ENCODE assay signal across 8 cellular contexts in the genomic region with DNA sequence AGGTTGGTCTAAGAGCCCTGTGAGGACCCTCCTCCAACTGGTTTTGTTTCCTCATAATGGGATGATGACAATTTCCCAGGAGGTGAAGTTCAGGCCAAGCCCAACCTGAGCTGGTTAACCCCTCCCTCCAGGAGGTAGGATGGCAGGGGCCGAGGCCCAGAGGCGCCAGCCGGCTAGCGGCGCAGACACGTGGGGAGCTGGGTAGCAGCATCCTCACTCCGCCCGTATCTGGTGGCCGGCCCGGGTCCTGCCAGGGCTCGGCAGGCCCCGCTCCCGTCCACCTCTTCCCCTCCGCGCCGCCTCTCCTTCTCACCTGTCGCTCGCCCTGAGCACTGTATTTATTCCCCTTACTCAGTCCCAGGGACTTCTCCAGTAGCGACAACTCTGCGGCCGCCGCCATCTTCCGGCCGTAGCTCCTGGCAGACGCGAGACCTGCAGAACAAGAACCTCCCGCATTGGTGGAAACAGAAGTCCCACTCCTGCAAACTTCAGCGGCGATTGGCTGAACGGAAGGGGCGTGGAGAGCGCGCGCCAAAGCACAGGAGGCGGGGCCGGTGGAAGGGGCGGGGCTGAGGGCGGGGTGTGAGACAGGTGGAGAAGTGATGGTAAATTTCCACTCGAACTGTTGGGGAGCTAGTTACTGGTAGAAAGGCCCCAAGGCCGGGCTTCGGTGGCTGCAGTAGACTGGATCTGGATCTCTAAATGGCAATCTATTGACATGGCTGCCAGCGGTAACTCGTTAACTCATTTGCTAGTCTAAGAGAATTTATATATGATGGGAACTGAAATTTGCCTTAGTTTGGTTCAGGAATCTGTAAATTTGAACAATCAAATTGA. TPM values are rescaled to one million over a fixed set of nuclear protein-coding genes. Genes with fewer than 3 reads are reported as not detected.
DNase-seq lines count a peak whose midpoint lies in the region; ATAC-seq, FAIRE-seq and TF ChIP-seq lines count a peak whose summit lies in the region.

A gene (minus strand): TSS at position 427 of the 837 bp plus-strand sequence. CDS start 27 bp downstream, at position 400.

- ATAC-seq in GM18505 (IDR thresholded peaks at IDR 0.05; ENCODE audit: unreplicated experiment) (peak; percentile 99), HG02970 (IDR thresholded peaks at IDR 0.05; ENCODE audit: low FRiP score, unreplicated experiment) (peak; percentile 100), right cardiac atrium (peak; percentile 100)

- H3K4me3 ChIP-seq in right cardiac atrium (ENCODE audit: low read length): peak within 1 kb of the TSS; percentile 97

- peak within 1 kb of the TSS; percentile 42 for H3K27ac ChIP-seq in right cardiac atrium (ENCODE audit: low read length)

- DNase-seq in NCI-H187 treated with DMSO at 0.1 percent for 48 hours (lab: John Stamatoyannopoulos, UW): peak; percentile 72
- DNase-seq in T-helper 2 cell: peak; percentile 88 to 97 (median 95)
- DNase-seq in anterior cingulate cortex (lab: John Stamatoyannopoulos, UW): peak; percentile 61 to 98 (median 93)
- DNase-seq in right cardiac atrium: peak; percentile 93 to 97 (median 97)
- peak; percentile 79 for DNase-seq in pulmonary artery endothelial cell (ENCODE audit: low read depth, low spot score)
- DNase-seq in urothelium cell line (ENCODE audit: low spot score): peak; percentile 96

- H3K4me1 ChIP-seq in right cardiac atrium (ENCODE audit: control insufficient read depth, insufficient read depth, low read length): no peaks in the 10 kb centered on the region

- H3K9me3 ChIP-seq in right cardiac atrium (ENCODE audit: control insufficient read depth, low read length): no peaks in the 10 kb centered on the region

- peak; percentile 80 for TF ChIP-seq POLR2A in GM18505 (IDR thresholded peaks at IDR 0.05; ENCODE audit: borderline replicate concordance, extremely low read depth, insufficient read depth, insufficient read length)

- FAIRE-seq in urothelium cell line (lab: Jason Lieb, UNC): no peak

- WGBS in right cardiac atrium: 1% methylated on average over 43 of the region's 43 CpGs

- H3K27me3 ChIP-seq in right cardiac atrium (ENCODE audit: control insufficient read depth, insufficient read depth): no peaks in the 10 kb centered on the region

- intact Hi-C loops in right cardiac atrium (cut with DNase I): no loop called here

RNA-seq across cellular contexts. Expression of the gene that starts here (rescaled TPM):
- total RNA-seq in right cardiac atrium (10 to 100 TPM; 12.9 to 14.6 (median 13.8) TPM), pulmonary artery endothelial cell (76.2 and 107 TPM in 2 replicates)
- polyA plus RNA-seq in right cardiac atrium: 26.3 TPM

Comparison
In these comparisons a context has a peak if more than half of its experiments do, and no peak if none do; other contexts are left out.
1. Peak in every context shown above with its lines: DNase-seq, ATAC-seq, H3K4me3 ChIP-seq and H3K27ac ChIP-seq.